ENCODE assay signal across 14 cellular contexts in genomic region chr10:59047957-59048618, GRCh38.
DNase-seq lines count a peak whose midpoint lies in the region; ATAC-seq and TF ChIP-seq lines count a peak whose summit lies in the region.
"Had no signal": no experiment of that assay in that cellular context is flagged by ENCODE, and none has a peak within 500 bp of the region (broad histone marks: within the 10 kb centered on the region; RNA-seq: fewer than 3 reads in every experiment).

No MANE protein-coding gene starts in this region.

- H3K9me3 ChIP-seq in CD4-positive, alpha-beta T cell (ENCODE audit: control insufficient read depth, low read length), result no peaks in the 10 kb centered on the region
- no peaks in the 10 kb centered on the region for H3K9me3 ChIP-seq in GM23248 (ENCODE audit: low read depth)

- in situ Hi-C loops in GM23248 (cut with MboI), result no loop called here

- TF ChIP-seq CTCF in GM10266 (IDR thresholded peaks at IDR 0.05; ENCODE audit: control insufficient read depth, insufficient read depth, low read depth, missing control alignments), result no peak
- no peak for TF ChIP-seq CTCF in CD4-positive, alpha-beta T cell (IDR thresholded peaks at IDR 0.05)

- no peaks in the 10 kb centered on the region for H3K36me3 Mint-ChIP-seq in CD4-positive, alpha-beta T cell (ENCODE audit: low read depth)
- H3K36me3 Mint-ChIP-seq: immature natural killer cell; stimulated activated effector memory CD8-positive, alpha-beta T cell treated with anti-CD3 and anti-CD28 coated beads, Interleukin-12 subunit alpha, Interleukin-12 subunit beta, amount 100 ng/mL, for 72 hours had no signal

- CTCF ChIA-PET in CD4-positive, alpha-beta T cell (lab: Charles Lee), result interaction anchor here (0.7 kb wide), 2 partner anchors 13 to 767 kb away, joined by 3 read pairs; no protein-coding TSS in a partner anchor

- ATAC-seq in GM19328 (IDR thresholded peaks at IDR 0.05; ENCODE audit: unreplicated experiment) (peak; percentile 97), HG02678 (IDR thresholded peaks at IDR 0.05; ENCODE audit: unreplicated experiment) (peak; percentile 83), HG03439 (IDR thresholded peaks at IDR 0.05; ENCODE audit: unreplicated experiment) (peak; percentile 96)
- no peak for ATAC-seq in CD4-positive, alpha-beta T cell (ENCODE audit: poor library complexity)
- ATAC-seq: stimulated activated effector memory CD8-positive, alpha-beta T cell treated with anti-CD3 and anti-CD28 coated beads, Interleukin-12 subunit alpha, Interleukin-12 subunit beta, amount 100 ng/mL, for 72 hours had no signal

- intact Hi-C loops in CD4-positive, alpha-beta T cell (cut with DNase I, micrococcal nuclease), result no loop called here

- no peaks in the 10 kb centered on the region for H3K79me2 ChIP-seq in GM23248 (ENCODE audit: insufficient read depth)

- H2AFZ ChIP-seq in GM23248, result no peak overlapping the region

- POLR2A ChIA-PET in CD4-positive, alpha-beta T cell (lab: Charles Lee), result no interaction called here

- H3K27ac Mint-ChIP-seq in CD4-positive, alpha-beta T cell, result no peak overlapping the region
- H3K27ac Mint-ChIP-seq: activated T-helper 1 cell treated with anti-CD3 and anti-CD28 coated beads, Interleukin-12 subunit alpha, Interleukin-12 subunit beta, Interleukin-2, Interleukin-4 antibody, amounts not matched to agents 30 ng/mL and 10 ng/mL and 1 ng/mL, durations not matched to agents 14 hours and 24 hours and 36 hours; immature natural killer cell; stimulated activated effector memory CD8-positive, alpha-beta T cell treated with anti-CD3 and anti-CD28 coated beads, Interleukin-12 subunit alpha, Interleukin-12 subunit beta, amount 100 ng/mL, for 72 hours had no signal

- no peak overlapping the region for H3K4me3 Mint-ChIP-seq in CD4-positive, alpha-beta T cell
- H3K4me3 Mint-ChIP-seq: activated T-helper 1 cell treated with anti-CD3 and anti-CD28 coated beads, Interleukin-12 subunit alpha, Interleukin-12 subunit beta, Interleukin-2, Interleukin-4 antibody, amounts not matched to agents 30 ng/mL and 10 ng/mL and 1 ng/mL, durations not matched to agents 14 hours and 24 hours and 36 hours; immature natural killer cell; stimulated activated effector memory CD8-positive, alpha-beta T cell treated with anti-CD3 and anti-CD28 coated beads, Interleukin-12 subunit alpha, Interleukin-12 subunit beta, amount 100 ng/mL, for 72 hours had no signal

- peak; percentile 13 for DNase-seq in GM10266 (ENCODE audit: extremely low spot score)
- DNase-seq in hepatic stellate cell (ENCODE audit: low spot score), result no peak
- DNase-seq in CD4-positive, alpha-beta T cell, result no peak
- no peak for DNase-seq in GM23248
- no peak for DNase-seq in Ammon's horn (ENCODE audit: low spot score)
- DNase-seq: immature natural killer cell; NK-92 treated with Interleukin-12 subunit alpha and Interleukin-12 subunit beta, amount 100 ng/mL, for 24 hours; T-helper 9 cell had no signal

- no peaks in the 10 kb centered on the region for H3K9me2 ChIP-seq in GM23248 (ENCODE audit: insufficient read depth)

- no peaks in the 10 kb centered on the region for H3K36me3 ChIP-seq in GM23248 (ENCODE audit: low read depth)

- no peaks in the 10 kb centered on the region for H3K27me3 Mint-ChIP-seq in CD4-positive, alpha-beta T cell

- WGBS in GM23248 (ENCODE audit: low coverage in 1 of 2, low lambda C conversion rate in 2 of 2, missing lambda C conversion rate in 2 of 2), 2 experiments, result 30 to 33% methylated on average over 5 of the region's 5 CpGs

- H3F3A ChIP-seq in GM23248 (ENCODE audit: insufficient read depth), result no peaks in the 10 kb centered on the region

- no peak overlapping the region for H3K4me3 ChIP-seq in GM23248

- no peaks in the 10 kb centered on the region for H3K27me3 ChIP-seq in CD4-positive, alpha-beta T cell (ENCODE audit: control insufficient read depth, insufficient read depth, low read length)
- H3K27me3 ChIP-seq in GM23248 (replicated peaks; ENCODE audit: insufficient read depth), result peaks cover 10% of the 10 kb centered on the region; the same call in 1 of the 2 replicates

- no peak overlapping the region for H3K27ac ChIP-seq in CD4-positive, alpha-beta T cell (ENCODE audit: low read depth, low read length)
- H3K27ac ChIP-seq in GM23248, result no peak overlapping the region
- H3K27ac ChIP-seq: epithelial cell of prostate had no signal

- no peaks in the 10 kb centered on the region for H3K4me1 Mint-ChIP-seq in CD4-positive, alpha-beta T cell (ENCODE audit: low read depth)
- H3K4me1 Mint-ChIP-seq: immature natural killer cell; stimulated activated effector memory CD8-positive, alpha-beta T cell treated with anti-CD3 and anti-CD28 coated beads, Interleukin-12 subunit alpha, Interleukin-12 subunit beta, amount 100 ng/mL, for 72 hours had no signal

- H3K4me1 ChIP-seq in GM23248 (ENCODE audit: insufficient read depth), result no peaks in the 10 kb centered on the region

- H4K20me1 ChIP-seq in GM23248 (ENCODE audit: insufficient read depth), result no peaks in the 10 kb centered on the region

- H3K9me3 Mint-ChIP-seq in CD4-positive, alpha-beta T cell, result peaks cover 11% of the 10 kb centered on the region

- H3K4me2 ChIP-seq in GM23248 (ENCODE audit: unreplicated experiment), result no peak overlapping the region

- H3K9ac ChIP-seq in GM23248, result no peak overlapping the region
